ENCODE assay signal across 1 cellular context in the genomic region with DNA sequence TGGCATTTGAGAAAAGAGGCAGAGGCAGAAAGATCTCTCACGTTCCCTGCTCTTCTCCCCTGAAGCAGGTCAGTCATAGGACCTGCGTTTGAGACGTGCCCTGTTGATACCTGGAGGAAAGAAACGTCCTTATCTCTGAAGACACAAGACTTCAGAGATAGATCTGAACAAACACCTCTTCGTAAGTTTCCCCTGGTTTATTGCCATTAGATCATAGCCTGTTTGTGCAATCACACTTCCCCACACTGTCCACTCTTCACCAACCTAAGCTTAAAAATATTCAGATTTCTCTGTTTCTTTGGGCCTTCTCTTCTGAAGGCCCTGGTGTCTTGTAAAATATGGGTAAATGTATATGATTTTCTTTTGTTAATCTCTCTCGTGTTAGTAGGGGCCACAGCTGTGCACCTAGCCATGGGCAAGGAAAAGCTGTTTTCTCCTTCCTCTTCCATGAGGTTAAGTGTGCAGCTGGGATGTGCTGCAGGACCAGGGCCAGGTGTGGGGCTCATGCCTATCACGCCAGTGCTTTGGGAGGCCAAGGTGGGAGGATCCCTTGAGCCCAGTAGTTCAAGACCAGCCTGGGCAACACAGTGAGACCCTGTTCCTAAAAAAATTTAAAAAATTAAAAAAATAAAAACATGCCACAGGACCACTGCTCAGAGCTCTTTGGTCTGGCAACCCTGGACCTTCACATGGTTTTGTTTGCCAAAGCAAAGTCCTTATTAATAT.
TF ChIP-seq lines count a peak whose summit lies in the region.

No MANE protein-coding gene starts in this region.

TF ChIP-seq in GM23338, 12 proteins besides CTCF, POLR2A, EP300 and RAD21 (continued from another document):
- TF ChIP-seq NANOG (IDR thresholded peaks at IDR 0.05; ENCODE audit: borderline replicate concordance) (no peak), ZNF114 (CRISPR knock-in tag; IDR thresholded peaks at IDR 0.05) (no peak), CREB1 (CRISPR knock-in tag; IDR thresholded peaks at IDR 0.05; ENCODE audit: low read depth) (no peak), JUNB (IDR thresholded peaks at IDR 0.05; ENCODE audit: unreplicated experiment) (no peak), ZNF462 (CRISPR knock-in tag; IDR thresholded peaks at IDR 0.05) (no peak), EZH2phosphoT487 (IDR thresholded peaks at IDR 0.05; ENCODE audit: unreplicated experiment) (no peak), EZH2 (IDR thresholded peaks at IDR 0.05; ENCODE audit: low read depth, unreplicated experiment) (no peak), STAT1 (IDR thresholded peaks at IDR 0.05; ENCODE audit: unreplicated experiment) (no peak), POLR2AphosphoS5 (IDR thresholded peaks at IDR 0.05; ENCODE audit: low read depth) (no peak), ZNF331 (CRISPR knock-in tag; IDR thresholded peaks at IDR 0.05; ENCODE audit: low read depth) (no peak)
- TF ChIP-seq, protein P1, sequence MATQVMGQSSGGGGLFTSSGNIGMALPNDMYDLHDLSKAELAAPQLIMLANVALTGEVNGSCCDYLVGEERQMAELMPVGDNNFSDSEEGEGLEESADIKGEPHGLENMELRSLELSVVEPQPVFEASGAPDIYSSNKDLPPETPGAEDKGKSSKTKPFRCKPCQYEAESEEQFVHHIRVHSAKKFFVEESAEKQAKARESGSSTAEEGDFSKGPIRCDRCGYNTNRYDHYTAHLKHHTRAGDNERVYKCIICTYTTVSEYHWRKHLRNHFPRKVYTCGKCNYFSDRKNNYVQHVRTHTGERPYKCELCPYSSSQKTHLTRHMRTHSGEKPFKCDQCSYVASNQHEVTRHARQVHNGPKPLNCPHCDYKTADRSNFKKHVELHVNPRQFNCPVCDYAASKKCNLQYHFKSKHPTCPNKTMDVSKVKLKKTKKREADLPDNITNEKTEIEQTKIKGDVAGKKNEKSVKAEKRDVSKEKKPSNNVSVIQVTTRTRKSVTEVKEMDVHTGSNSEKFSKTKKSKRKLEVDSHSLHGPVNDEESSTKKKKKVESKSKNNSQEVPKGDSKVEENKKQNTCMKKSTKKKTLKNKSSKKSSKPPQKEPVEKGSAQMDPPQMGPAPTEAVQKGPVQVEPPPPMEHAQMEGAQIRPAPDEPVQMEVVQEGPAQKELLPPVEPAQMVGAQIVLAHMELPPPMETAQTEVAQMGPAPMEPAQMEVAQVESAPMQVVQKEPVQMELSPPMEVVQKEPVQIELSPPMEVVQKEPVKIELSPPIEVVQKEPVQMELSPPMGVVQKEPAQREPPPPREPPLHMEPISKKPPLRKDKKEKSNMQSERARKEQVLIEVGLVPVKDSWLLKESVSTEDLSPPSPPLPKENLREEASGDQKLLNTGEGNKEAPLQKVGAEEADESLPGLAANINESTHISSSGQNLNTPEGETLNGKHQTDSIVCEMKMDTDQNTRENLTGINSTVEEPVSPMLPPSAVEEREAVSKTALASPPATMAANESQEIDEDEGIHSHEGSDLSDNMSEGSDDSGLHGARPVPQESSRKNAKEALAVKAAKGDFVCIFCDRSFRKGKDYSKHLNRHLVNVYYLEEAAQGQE (IDR thresholded peaks at IDR 0.05; ENCODE audit: unreplicated experiment), result no peak
TF ChIP-seq in GM23338: peak in this region for 0.
